ENCODE assay signal across 1 cellular context in the genomic region with DNA sequence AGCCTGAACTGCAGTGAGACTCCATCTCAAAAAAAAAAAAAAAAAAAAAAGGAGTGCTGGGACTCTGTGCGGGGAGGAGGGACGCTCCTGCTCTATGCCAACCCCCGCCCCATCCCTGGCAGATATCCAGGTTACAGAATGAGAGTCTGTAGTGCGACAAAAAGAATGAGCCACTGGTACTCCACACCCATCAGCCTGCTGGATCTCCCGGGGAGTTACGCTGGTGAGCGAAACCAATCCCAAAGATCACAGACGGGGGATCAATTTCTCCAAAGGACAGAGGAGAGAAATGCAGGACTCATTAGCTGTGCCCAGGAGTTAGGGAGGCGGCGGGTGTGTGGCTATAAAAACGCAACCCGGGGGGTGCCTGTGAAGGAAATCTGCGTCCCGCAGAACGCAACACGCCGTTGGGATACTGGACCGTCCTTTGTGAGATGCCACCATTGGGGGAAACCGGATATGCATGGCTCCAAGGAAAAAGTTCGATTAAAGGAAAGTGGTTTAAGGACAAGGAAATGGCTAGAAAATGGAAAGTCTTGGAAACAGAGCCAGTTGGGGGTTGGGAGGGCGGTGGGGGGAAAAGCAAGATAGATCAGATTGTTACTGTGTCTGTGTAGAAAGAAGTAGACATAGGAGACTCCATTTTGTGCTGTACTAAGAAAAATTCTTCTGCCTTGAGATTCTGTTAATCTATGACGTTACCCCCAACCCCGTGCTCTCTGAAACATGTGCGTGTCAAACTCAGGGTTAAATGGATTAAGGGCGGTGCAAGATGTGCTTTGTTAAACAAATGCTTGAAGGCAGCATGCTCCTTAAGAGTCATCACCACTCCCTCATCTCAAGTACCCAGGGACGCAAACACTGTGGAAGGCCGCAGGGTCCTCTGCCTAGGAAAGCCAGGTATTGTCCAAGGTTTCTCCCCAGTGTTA.
TF ChIP-seq lines count a peak whose summit lies in the region.
"Not testable (repeated sequence)": the region's sequence is repeated elsewhere in the genome, so short reads cannot be mapped to it uniquely, and the experiment has no call there.

No MANE protein-coding gene starts in this region.

TF ChIP-seq in K562, 482 proteins besides CTCF, POLR2A, EP300 and RAD21 (continued from another document and continues in another):
- TF ChIP-seq, protein P1, sequence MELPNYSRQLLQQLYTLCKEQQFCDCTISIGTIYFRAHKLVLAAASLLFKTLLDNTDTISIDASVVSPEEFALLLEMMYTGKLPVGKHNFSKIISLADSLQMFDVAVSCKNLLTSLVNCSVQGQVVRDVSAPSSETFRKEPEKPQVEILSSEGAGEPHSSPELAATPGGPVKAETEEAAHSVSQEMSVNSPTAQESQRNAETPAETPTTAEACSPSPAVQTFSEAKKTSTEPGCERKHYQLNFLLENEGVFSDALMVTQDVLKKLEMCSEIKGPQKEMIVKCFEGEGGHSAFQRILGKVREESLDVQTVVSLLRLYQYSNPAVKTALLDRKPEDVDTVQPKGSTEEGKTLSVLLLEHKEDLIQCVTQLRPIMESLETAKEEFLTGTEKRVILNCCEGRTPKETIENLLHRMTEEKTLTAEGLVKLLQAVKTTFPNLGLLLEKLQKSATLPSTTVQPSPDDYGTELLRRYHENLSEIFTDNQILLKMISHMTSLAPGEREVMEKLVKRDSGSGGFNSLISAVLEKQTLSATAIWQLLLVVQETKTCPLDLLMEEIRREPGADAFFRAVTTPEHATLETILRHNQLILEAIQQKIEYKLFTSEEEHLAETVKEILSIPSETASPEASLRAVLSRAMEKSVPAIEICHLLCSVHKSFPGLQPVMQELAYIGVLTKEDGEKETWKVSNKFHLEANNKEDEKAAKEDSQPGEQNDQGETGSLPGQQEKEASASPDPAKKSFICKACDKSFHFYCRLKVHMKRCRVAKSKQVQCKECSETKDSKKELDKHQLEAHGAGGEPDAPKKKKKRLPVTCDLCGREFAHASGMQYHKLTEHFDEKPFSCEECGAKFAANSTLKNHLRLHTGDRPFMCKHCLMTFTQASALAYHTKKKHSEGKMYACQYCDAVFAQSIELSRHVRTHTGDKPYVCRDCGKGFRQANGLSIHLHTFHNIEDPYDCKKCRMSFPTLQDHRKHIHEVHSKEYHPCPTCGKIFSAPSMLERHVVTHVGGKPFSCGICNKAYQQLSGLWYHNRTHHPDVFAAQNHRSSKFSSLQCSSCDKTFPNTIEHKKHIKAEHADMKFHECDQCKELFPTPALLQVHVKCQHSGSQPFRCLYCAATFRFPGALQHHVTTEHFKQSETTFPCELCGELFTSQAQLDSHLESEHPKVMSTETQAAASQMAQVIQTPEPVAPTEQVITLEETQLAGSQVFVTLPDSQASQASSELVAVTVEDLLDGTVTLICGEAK (IDR thresholded peaks at IDR 0.05) = peak; percentile 5; the same call in 1 of the 2 replicates
- TF ChIP-seq, protein P1 (CRISPR knock-in tag; IDR thresholded peaks at IDR 0.05) = not testable (repeated sequence)
- TF ChIP-seq ZNF76 (CRISPR knock-in tag; IDR thresholded peaks at IDR 0.05; ENCODE audit: borderline replicate concordance) (peak; percentile 89), NFIC (IDR thresholded peaks at IDR 0.05) (peak; percentile 83), MAZ (CRISPR knock-in tag; conservative IDR thresholded peaks at IDR 0.05 in 1 of 2, IDR thresholded peaks at IDR 0.05 in 1 of 2) (peak in 1 of 2 experiments; percentile 31; a peak in 1 of 4 replicates), NFRKB (IDR thresholded peaks at IDR 0.05; ENCODE audit: low read depth) (peak; percentile 25; the same call in 1 of the 2 replicates), L3MBTL2 (IDR thresholded peaks at IDR 0.05) (peak; percentile 58), TEAD2 (tag; IDR thresholded peaks at IDR 0.05) (0 out of 2 replicates have a peak, but pooled peaks have one; percentile 23), CHD4 (IDR thresholded peaks at IDR 0.05; ENCODE audit: insufficient read depth, insufficient replicate concordance, low read depth, low read length, poor library complexity, severe bottlenecking) (peak; percentile 6), HDAC1 (IDR thresholded peaks at IDR 0.05) (peak in 1 of 2 experiments; percentile 38; a peak in 1 of 4 replicates), CXXC5 (CRISPR knock-in tag; IDR thresholded peaks at IDR 0.05) (peak; percentile 72), ZNF79 (CRISPR knock-in tag; IDR thresholded peaks at IDR 0.05; ENCODE audit: low read depth) (peak; percentile 27; the same call in 1 of the 2 replicates), GTF2A2 (tag; IDR thresholded peaks at IDR 0.05) (peak; percentile 60; the same call in 1 of the 2 replicates), ARID2 (IDR thresholded peaks at IDR 0.05) (0 out of 2 replicates have a peak, but pooled peaks have one; percentile 2), SMAD4 (CRISPR knock-in tag; conservative IDR thresholded peaks at IDR 0.05) (peak; percentile 89), KDM1A (IDR thresholded peaks at IDR 0.05) (0 out of 4 replicates have a peak, but pooled peaks of 1 of the 2 experiments have one; percentile 1), NR4A1 (tag; IDR thresholded peaks at IDR 0.05) (peak; percentile 94), ZNF644 (tag; IDR thresholded peaks at IDR 0.05; ENCODE audit: low read depth) (peak; percentile 80; the same call in 1 of the 2 replicates), DMBX1 (CRISPR knock-in tag; IDR thresholded peaks at IDR 0.05; ENCODE audit: borderline replicate concordance) (peak; percentile 96), TAF7 (tag; IDR thresholded peaks at IDR 0.05) (peak; percentile 52; the same call in 1 of the 2 replicates), BCL6 (CRISPR knock-in tag; IDR thresholded peaks at IDR 0.05) (peak; percentile 53; the same call in 1 of the 2 replicates), SMAD3 (CRISPR knock-in tag; conservative IDR thresholded peaks at IDR 0.05) (peak; percentile 67; the same call in 1 of the 2 replicates), ATF7 (IDR thresholded peaks at IDR 0.05) (peak; percentile 68; the same call in 1 of the 2 replicates)
- TF ChIP-seq, protein P2, sequence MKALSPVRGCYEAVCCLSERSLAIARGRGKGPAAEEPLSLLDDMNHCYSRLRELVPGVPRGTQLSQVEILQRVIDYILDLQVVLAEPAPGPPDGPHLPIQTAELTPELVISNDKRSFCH (CRISPR knock-in tag; IDR thresholded peaks at IDR 0.05) = not testable (repeated sequence)
- TF ChIP-seq, protein P2 (tag; IDR thresholded peaks at IDR 0.05) = peak; percentile 91
- TF ChIP-seq, protein P3, sequence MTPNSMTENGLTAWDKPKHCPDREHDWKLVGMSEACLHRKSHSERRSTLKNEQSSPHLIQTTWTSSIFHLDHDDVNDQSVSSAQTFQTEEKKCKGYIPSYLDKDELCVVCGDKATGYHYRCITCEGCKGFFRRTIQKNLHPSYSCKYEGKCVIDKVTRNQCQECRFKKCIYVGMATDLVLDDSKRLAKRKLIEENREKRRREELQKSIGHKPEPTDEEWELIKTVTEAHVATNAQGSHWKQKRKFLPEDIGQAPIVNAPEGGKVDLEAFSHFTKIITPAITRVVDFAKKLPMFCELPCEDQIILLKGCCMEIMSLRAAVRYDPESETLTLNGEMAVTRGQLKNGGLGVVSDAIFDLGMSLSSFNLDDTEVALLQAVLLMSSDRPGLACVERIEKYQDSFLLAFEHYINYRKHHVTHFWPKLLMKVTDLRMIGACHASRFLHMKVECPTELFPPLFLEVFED (CRISPR knock-in tag; conservative IDR thresholded peaks at IDR 0.05) = 0 out of 2 replicates have a peak, but pooled peaks have one; percentile 46
- TF ChIP-seq, protein P4, sequence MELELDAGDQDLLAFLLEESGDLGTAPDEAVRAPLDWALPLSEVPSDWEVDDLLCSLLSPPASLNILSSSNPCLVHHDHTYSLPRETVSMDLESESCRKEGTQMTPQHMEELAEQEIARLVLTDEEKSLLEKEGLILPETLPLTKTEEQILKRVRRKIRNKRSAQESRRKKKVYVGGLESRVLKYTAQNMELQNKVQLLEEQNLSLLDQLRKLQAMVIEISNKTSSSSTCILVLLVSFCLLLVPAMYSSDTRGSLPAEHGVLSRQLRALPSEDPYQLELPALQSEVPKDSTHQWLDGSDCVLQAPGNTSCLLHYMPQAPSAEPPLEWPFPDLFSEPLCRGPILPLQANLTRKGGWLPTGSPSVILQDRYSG (tag; conservative IDR thresholded peaks at IDR 0.05; ENCODE audit: low read depth) = peak; percentile 77
- TF ChIP-seq, protein P5, sequence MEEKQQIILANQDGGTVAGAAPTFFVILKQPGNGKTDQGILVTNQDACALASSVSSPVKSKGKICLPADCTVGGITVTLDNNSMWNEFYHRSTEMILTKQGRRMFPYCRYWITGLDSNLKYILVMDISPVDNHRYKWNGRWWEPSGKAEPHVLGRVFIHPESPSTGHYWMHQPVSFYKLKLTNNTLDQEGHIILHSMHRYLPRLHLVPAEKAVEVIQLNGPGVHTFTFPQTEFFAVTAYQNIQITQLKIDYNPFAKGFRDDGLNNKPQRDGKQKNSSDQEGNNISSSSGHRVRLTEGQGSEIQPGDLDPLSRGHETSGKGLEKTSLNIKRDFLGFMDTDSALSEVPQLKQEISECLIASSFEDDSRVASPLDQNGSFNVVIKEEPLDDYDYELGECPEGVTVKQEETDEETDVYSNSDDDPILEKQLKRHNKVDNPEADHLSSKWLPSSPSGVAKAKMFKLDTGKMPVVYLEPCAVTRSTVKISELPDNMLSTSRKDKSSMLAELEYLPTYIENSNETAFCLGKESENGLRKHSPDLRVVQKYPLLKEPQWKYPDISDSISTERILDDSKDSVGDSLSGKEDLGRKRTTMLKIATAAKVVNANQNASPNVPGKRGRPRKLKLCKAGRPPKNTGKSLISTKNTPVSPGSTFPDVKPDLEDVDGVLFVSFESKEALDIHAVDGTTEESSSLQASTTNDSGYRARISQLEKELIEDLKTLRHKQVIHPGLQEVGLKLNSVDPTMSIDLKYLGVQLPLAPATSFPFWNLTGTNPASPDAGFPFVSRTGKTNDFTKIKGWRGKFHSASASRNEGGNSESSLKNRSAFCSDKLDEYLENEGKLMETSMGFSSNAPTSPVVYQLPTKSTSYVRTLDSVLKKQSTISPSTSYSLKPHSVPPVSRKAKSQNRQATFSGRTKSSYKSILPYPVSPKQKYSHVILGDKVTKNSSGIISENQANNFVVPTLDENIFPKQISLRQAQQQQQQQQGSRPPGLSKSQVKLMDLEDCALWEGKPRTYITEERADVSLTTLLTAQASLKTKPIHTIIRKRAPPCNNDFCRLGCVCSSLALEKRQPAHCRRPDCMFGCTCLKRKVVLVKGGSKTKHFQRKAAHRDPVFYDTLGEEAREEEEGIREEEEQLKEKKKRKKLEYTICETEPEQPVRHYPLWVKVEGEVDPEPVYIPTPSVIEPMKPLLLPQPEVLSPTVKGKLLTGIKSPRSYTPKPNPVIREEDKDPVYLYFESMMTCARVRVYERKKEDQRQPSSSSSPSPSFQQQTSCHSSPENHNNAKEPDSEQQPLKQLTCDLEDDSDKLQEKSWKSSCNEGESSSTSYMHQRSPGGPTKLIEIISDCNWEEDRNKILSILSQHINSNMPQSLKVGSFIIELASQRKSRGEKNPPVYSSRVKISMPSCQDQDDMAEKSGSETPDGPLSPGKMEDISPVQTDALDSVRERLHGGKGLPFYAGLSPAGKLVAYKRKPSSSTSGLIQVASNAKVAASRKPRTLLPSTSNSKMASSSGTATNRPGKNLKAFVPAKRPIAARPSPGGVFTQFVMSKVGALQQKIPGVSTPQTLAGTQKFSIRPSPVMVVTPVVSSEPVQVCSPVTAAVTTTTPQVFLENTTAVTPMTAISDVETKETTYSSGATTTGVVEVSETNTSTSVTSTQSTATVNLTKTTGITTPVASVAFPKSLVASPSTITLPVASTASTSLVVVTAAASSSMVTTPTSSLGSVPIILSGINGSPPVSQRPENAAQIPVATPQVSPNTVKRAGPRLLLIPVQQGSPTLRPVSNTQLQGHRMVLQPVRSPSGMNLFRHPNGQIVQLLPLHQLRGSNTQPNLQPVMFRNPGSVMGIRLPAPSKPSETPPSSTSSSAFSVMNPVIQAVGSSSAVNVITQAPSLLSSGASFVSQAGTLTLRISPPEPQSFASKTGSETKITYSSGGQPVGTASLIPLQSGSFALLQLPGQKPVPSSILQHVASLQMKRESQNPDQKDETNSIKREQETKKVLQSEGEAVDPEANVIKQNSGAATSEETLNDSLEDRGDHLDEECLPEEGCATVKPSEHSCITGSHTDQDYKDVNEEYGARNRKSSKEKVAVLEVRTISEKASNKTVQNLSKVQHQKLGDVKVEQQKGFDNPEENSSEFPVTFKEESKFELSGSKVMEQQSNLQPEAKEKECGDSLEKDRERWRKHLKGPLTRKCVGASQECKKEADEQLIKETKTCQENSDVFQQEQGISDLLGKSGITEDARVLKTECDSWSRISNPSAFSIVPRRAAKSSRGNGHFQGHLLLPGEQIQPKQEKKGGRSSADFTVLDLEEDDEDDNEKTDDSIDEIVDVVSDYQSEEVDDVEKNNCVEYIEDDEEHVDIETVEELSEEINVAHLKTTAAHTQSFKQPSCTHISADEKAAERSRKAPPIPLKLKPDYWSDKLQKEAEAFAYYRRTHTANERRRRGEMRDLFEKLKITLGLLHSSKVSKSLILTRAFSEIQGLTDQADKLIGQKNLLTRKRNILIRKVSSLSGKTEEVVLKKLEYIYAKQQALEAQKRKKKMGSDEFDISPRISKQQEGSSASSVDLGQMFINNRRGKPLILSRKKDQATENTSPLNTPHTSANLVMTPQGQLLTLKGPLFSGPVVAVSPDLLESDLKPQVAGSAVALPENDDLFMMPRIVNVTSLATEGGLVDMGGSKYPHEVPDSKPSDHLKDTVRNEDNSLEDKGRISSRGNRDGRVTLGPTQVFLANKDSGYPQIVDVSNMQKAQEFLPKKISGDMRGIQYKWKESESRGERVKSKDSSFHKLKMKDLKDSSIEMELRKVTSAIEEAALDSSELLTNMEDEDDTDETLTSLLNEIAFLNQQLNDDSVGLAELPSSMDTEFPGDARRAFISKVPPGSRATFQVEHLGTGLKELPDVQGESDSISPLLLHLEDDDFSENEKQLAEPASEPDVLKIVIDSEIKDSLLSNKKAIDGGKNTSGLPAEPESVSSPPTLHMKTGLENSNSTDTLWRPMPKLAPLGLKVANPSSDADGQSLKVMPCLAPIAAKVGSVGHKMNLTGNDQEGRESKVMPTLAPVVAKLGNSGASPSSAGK (IDR thresholded peaks at IDR 0.05) = peak; percentile 59
- TF ChIP-seq NR4A1 (CRISPR knock-in tag; IDR thresholded peaks at IDR 0.05) = not testable (repeated sequence)
